In the genomic region with DNA sequence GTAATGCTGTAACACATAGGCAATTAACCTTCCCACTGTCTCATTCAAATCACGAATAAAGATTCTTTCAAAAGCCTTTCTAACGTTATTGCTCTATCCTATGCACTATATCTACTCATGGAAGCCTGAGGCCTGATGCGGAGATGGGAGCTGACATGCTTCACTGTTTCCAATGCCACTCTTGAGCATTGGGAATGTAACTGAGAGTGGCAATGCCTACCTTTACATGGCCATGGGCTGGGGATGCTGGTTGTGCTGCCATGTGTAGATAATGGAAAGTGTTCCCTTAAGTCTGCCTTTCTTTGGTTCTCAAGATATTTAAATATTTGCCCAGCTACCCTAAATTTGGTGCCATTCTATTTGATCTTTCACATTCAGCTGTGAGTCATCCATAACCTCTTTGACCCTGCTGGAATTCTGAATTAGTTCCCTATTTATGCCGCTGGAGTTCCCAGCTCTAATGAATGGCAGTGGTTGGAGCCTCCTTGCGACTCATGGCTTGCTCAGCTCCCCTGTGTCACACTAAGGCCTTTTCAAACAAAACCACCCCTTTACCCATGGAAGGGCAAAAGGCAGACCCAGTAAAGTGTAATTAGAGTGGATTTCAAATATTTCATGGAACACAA, we compare ENCODE assay signal across 17 cellular contexts. TPM values are rescaled to one million over a fixed set of nuclear protein-coding genes. Genes with fewer than 3 reads are reported as not detected.
DNase-seq lines count a peak whose midpoint lies in the region; ATAC-seq and TF ChIP-seq lines count a peak whose summit lies in the region.
"Had no signal": no experiment of that assay in that cellular context is flagged by ENCODE, and none has a peak within 500 bp of the region (broad histone marks: within the 10 kb centered on the region; RNA-seq: fewer than 3 reads in every experiment).

No MANE protein-coding gene starts in this region.

- no peak overlapping the region for H3T11ph ChIP-seq in H9 (ENCODE audit: low read length)

- peaks cover 2% of the 10 kb centered on the region; the same call in 1 of the 2 replicates for H3K27me3 Mint-ChIP-seq in H9 (ENCODE audit: low read depth)

- H2BK20ac ChIP-seq in H9 (ENCODE audit: low read depth, low read length, poor library complexity, severe bottlenecking) = no peak overlapping the region

- H3K4me3 ChIP-seq in RWPE2 (ENCODE audit: severe bottlenecking) = no peak overlapping the region

- no peak overlapping the region for H4K8ac ChIP-seq in H9 (replicated peaks; ENCODE audit: insufficient read length, low read depth, low read length)

- H3K23ac ChIP-seq in H9 (ENCODE audit: insufficient read length, low read depth, low read length) = no peak overlapping the region

- no peak for TF ChIP-seq CTCF in RWPE2 (IDR thresholded peaks at IDR 0.05; ENCODE audit: poor library complexity, severe bottlenecking)
- TF ChIP-seq CTCF in H9 (conservative IDR thresholded peaks at IDR 0.05) = no peak

- no peak overlapping the region for H3K9ac ChIP-seq in H9 (ENCODE audit: extremely low read depth, insufficient read length, low read length)

- H4K91ac ChIP-seq in H9 (ENCODE audit: insufficient read length, low read depth, low read length) = no peak overlapping the region

- H3K27ac Mint-ChIP-seq in H9 = no peak overlapping the region
- H3K27ac Mint-ChIP-seq: memory B cell; stimulated activated naive CD8-positive, alpha-beta T cell treated with anti-CD3 and anti-CD28 coated beads, Interleukin-15, Interleukin-2, amounts not matched to agents 100 ng/mL and 50 ng/mL, for 24 hours; T-helper 1 cell treated with Interleukin-12 subunit alpha and Interleukin-12 subunit beta and Interleukin-4 antibody, amounts not matched to agents 30 μg/mL and 1 μg/mL, for 36 hours had no signal

- no peaks in the 10 kb centered on the region for H3K36me3 Mint-ChIP-seq in H9 (ENCODE audit: insufficient read depth in 1 of 3, low read depth in 3 of 3)

- H3K9me3 Mint-ChIP-seq in H9 = no peaks in the 10 kb centered on the region
- H3K9me3 Mint-ChIP-seq: memory B cell; stimulated activated naive CD8-positive, alpha-beta T cell treated with anti-CD3 and anti-CD28 coated beads, Interleukin-15, Interleukin-2, amounts not matched to agents 100 ng/mL and 50 ng/mL, for 24 hours; T-helper 1 cell treated with Interleukin-12 subunit alpha and Interleukin-12 subunit beta and Interleukin-4 antibody, amounts not matched to agents 30 μg/mL and 1 μg/mL, for 36 hours had no signal

- no peaks in the 10 kb centered on the region for H4K20me1 ChIP-seq in H9 (ENCODE audit: control insufficient read depth, insufficient read depth, insufficient read length)

- H2BK12ac ChIP-seq in H9 (ENCODE audit: insufficient read length, low read depth, low read length) = no peak overlapping the region

- H3K56ac ChIP-seq in H9 (ENCODE audit: insufficient read length, low read depth, low read length) = no peak overlapping the region

- no peaks in the 10 kb centered on the region for H3K36me3 ChIP-seq in RWPE2 (ENCODE audit: low read depth)

- no peak overlapping the region for H3K4me3 Mint-ChIP-seq in H9
- H3K4me3 Mint-ChIP-seq: memory B cell; stimulated activated naive CD8-positive, alpha-beta T cell treated with anti-CD3 and anti-CD28 coated beads, Interleukin-15, Interleukin-2, amounts not matched to agents 100 ng/mL and 50 ng/mL, for 24 hours; T-helper 1 cell treated with Interleukin-12 subunit alpha and Interleukin-12 subunit beta and Interleukin-4 antibody, amounts not matched to agents 30 μg/mL and 1 μg/mL, for 36 hours had no signal

- H2BK5ac ChIP-seq in H9 (ENCODE audit: insufficient read length, low read length) = no peak overlapping the region

- no peak overlapping the region for H2BK120ac ChIP-seq in H9 (ENCODE audit: low read depth, low read length, poor library complexity, severe bottlenecking)

- no peaks in the 10 kb centered on the region for H3K79me2 ChIP-seq in H9 (ENCODE audit: insufficient read depth, low read length)

- peak; percentile 20 for DNase-seq in NCI-H146 (lab: John Stamatoyannopoulos, UW)
- DNase-seq in NCI-H146 treated with DMSO at 0.1 percent for 48 hours (lab: John Stamatoyannopoulos, UW; ENCODE audit: unreplicated experiment) = no peak
- no peak for DNase-seq in RWPE2 (ENCODE audit: low spot score)
- peak; percentile 71 for DNase-seq in foreskin melanocyte
- DNase-seq in H9 = no peak
- DNase-seq in middle frontal gyrus (ENCODE audit: extremely low spot score, low spot score) = no peak
- DNase-seq: 8988T, NCI-H1092, NCI-H345, occipital lobe, small intestine had no signal

- H3K4me2 ChIP-seq in H9 (ENCODE audit: insufficient read depth, insufficient read length, low read length) = no peak overlapping the region

- H3K9me3 ChIP-seq in RWPE2 (ENCODE audit: severe bottlenecking) (no peaks in the 10 kb centered on the region), H9 (ENCODE audit: control insufficient read depth, low read depth, low read length) (no peaks in the 10 kb centered on the region)

- peaks cover 6% of the 10 kb centered on the region for H3K4me1 ChIP-seq in RWPE2 (ENCODE audit: insufficient read depth, poor library complexity, severe bottlenecking)
- no peaks in the 10 kb centered on the region; the same call in 1 of the 2 replicates for H3K4me1 ChIP-seq in H9 (ENCODE audit: insufficient read depth, low read length)

- no peaks in the 10 kb centered on the region for H3K23me2 ChIP-seq in H9 (ENCODE audit: insufficient read length, low read depth, low read length, poor library complexity, severe bottlenecking)

- no peak overlapping the region for H3K14ac ChIP-seq in H9 (ENCODE audit: insufficient read depth, low read length)

- H3K27me3 ChIP-seq in RWPE2 (ENCODE audit: insufficient read depth, poor library complexity, severe bottlenecking) (no peaks in the 10 kb centered on the region), H9 (ENCODE audit: insufficient read depth, low read length) (no peaks in the 10 kb centered on the region)

- H3K4me1 Mint-ChIP-seq in H9 = peaks cover 4% of the 10 kb centered on the region in 2 experiments; a peak in 2 of 4 replicates

- no peak overlapping the region for H3K18ac ChIP-seq in H9 (ENCODE audit: insufficient read length, low read depth, low read length)

- peak; percentile 70; the same call in 2 of the 3 replicates for ATAC-seq in RWPE2 (ENCODE audit: low read depth)
- ATAC-seq in GM18907 (IDR thresholded peaks at IDR 0.05; ENCODE audit: unreplicated experiment) = no peak
- no peak for ATAC-seq in HG03354 (IDR thresholded peaks at IDR 0.05; ENCODE audit: poor library complexity, severe bottlenecking, unreplicated experiment)

- H3K27ac ChIP-seq in RWPE2 (ENCODE audit: poor library complexity, severe bottlenecking) = no peak overlapping the region
- H3K27ac ChIP-seq in H9 (ENCODE audit: insufficient read length, low read depth, low read length) = no peak overlapping the region
- H3K27ac ChIP-seq: epithelial cell of prostate had no signal

- H4K5ac ChIP-seq in H9 (ENCODE audit: insufficient read length, low read depth, low read length) = no peak overlapping the region

- H3K79me1 ChIP-seq in H9 (ENCODE audit: insufficient read depth, low read depth, low read length, poor library complexity, severe bottlenecking) = no peaks in the 10 kb centered on the region

- H2AK5ac ChIP-seq in H9 (ENCODE audit: insufficient read length, low read length) = no peak overlapping the region

- H2AFZ ChIP-seq in H9 (ENCODE audit: low read length) = no peak overlapping the region

- no peak overlapping the region for H2BK15ac ChIP-seq in H9 (ENCODE audit: low read depth, low read length)

- WGBS in H9 (ENCODE audit: extremely low coverage, insufficient read length, low lambda C conversion rate) = no CpG with 5 or more reads among the region's 5 CpGs

- no peak overlapping the region for H3K4ac ChIP-seq in H9 (ENCODE audit: low read depth, low read length)

RNA-seq across cellular contexts. Expression of gene DKK3, which starts 21.4 kb away (rescaled TPM):
- total RNA-seq in H9 (2021) = 16.2 and 17.1 TPM in 2 replicates

Comparison
In these comparisons a context has a peak if more than half of its experiments do, and no peak if none do; other contexts are left out.
1. DNase-seq: peak in NCI-H146 (single experiment) and foreskin melanocyte (single experiment); none in NCI-H146 treated with DMSO at 0.1 percent for 48 hours (single experiment), RWPE2 (single experiment), H9 (single experiment) and middle frontal gyrus (single experiment).